In the genomic region with DNA sequence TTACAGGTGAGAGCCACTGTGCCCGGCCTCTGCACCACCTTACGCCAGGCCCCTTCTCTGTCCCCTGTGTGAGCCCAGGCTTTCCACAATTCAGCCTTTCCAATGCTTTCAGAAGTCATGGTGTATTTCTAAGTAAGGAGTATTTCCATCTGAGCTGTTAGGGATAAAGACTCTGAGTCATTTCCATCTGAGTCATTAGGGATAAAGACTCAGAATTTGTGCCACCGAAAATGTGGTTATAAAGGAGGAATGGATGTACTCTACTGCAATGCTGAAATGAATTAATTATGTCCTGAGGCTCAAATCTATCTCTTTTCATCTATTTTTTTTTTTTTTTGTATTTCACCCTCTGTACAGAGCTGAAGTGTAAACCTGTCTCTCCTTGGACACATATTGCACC, we compare ENCODE assay signal across 14 cellular contexts.
A peak's percentile ranks its signal among the peaks of the same experiment; 100 is the strongest.
DNase-seq lines count a peak whose midpoint lies in the region; ATAC-seq and TF ChIP-seq lines count a peak whose summit lies in the region.
"Had no signal": no experiment of that assay in that cellular context is flagged by ENCODE, and none has a peak within 500 bp of the region (broad histone marks: within the 10 kb centered on the region; RNA-seq: fewer than 3 reads in every experiment).

No MANE protein-coding gene starts in this region.

- H3K9me3 ChIP-seq in T-helper 17 cell (ENCODE audit: control insufficient read depth, low read length, poor library complexity, severe bottlenecking) = no peaks in the 10 kb centered on the region

- peaks cover 30% of the 10 kb centered on the region for H3K4me1 Mint-ChIP-seq in T-helper 17 cell

- DNase-seq in AG08395 (ENCODE audit: low spot score) (peak; percentile 49), ELR (ENCODE audit: low read depth) (peak; percentile 48), T-helper 17 cell (no peak), fibroblast of mammary gland (ENCODE audit: low read depth) (peak; percentile 4)
- no peak for DNase-seq in NK-92 treated with Interleukin-12 subunit alpha and Interleukin-12 subunit beta, amount 100 ng/mL, for 24 hours (lab: John Stamatoyannopoulos, UW)
- DNase-seq: NCI-H1092; NCI-H524 treated with DMSO at 0.1 percent for 48 hours; Right ventricle myocardium superior; stimulated activated CD4-positive, alpha-beta T cell treated with anti-CD3 and anti-CD28 coated beads, Interleukin-4, amount 100 ng/mL, for 4 hours; WERI-Rb-1 had no signal

- no peaks in the 10 kb centered on the region for H3K27me3 Mint-ChIP-seq in T-helper 17 cell

- TF ChIP-seq CTCF in fibroblast of mammary gland (conservative IDR thresholded peaks at IDR 0.05; ENCODE audit: control insufficient read depth, insufficient read depth, low read depth, low read length) = no peak

- no peak overlapping the region for H3K4me3 ChIP-seq in fibroblast of mammary gland (ENCODE audit: control insufficient read depth, low read depth, low read length)
- H3K4me3 ChIP-seq: coronary artery had no signal

- H3K36me3 Mint-ChIP-seq in T-helper 17 cell (ENCODE audit: low read depth) = no peaks in the 10 kb centered on the region

- H3K27ac Mint-ChIP-seq in T-helper 17 cell = peak overlapping the region; percentile 99

- H3K4me3 Mint-ChIP-seq in T-helper 17 cell = peak overlapping the region; percentile 36

- ATAC-seq in T-helper 17 cell = no peak
- no peak for ATAC-seq in HG03460 (IDR thresholded peaks at IDR 0.05; ENCODE audit: unreplicated experiment)
- ATAC-seq in GM19463 (IDR thresholded peaks at IDR 0.05; ENCODE audit: unreplicated experiment) = no peak
- no peak for ATAC-seq in HG03378 (IDR thresholded peaks at IDR 0.05; ENCODE audit: unreplicated experiment)

Comparison
In these comparisons a context has a peak if more than half of its experiments do, and no peak if none do; other contexts are left out.
1. DNase-seq: peak in AG08395 (single experiment), ELR (single experiment) and fibroblast of mammary gland (single experiment); none in T-helper 17 cell (0 of 3) and NK-92 treated with Interleukin-12 subunit alpha and Interleukin-12 subunit beta, amount 100 ng/mL, for 24 hours (single experiment).